ENCODE assay signal across 10 cellular contexts in genomic region chr4:118898221-118898620, GRCh38.
"Had no signal": no experiment of that assay in that cellular context is flagged by ENCODE, and none has a peak within 500 bp of the region (broad histone marks: within the 10 kb centered on the region; RNA-seq: fewer than 3 reads in every experiment).

No MANE protein-coding gene starts in this region.

- H3K9me3 ChIP-seq: SJCRH30, thyroid gland had no signal

- H3K27ac ChIP-seq: hepatocyte, SJCRH30, thyroid gland had no signal

- H3K4me3 ChIP-seq: hepatocyte, SJCRH30, thyroid gland had no signal

- H3K27me3 ChIP-seq: hepatocyte, SJCRH30, thyroid gland had no signal

- DNase-seq: activated CD4-positive, alpha-beta T cell treated with anti-CD3 and anti-CD28 coated beads, Interleukin-2, amount 50 U/mL, for 1 hour; foreskin melanocyte; midbrain; naive thymus-derived CD8-positive, alpha-beta T cell; SJCRH30; stimulated activated CD4-positive, alpha-beta T cell treated with anti-CD3 and anti-CD28 coated beads, Interleukin-4, amount 100 ng/mL, for 1 hour; stimulated activated CD8-positive, alpha-beta memory T cell treated with anti-CD3 and anti-CD28 coated beads, Interleukin-4, amount 100 ng/mL, for 48 hours; stimulated activated naive CD8-positive, alpha-beta T cell treated with anti-CD3 and anti-CD28 coated beads, Interleukin-15, Interleukin-2, amounts not matched to agents 100 U/mL and 50 U/mL, for 24 hours; thyroid gland had no signal

- H3K4me1 ChIP-seq: SJCRH30, thyroid gland had no signal

- H3K36me3 ChIP-seq: SJCRH30, thyroid gland had no signal

- ATAC-seq: naive thymus-derived CD8-positive, alpha-beta T cell; stimulated activated naive CD8-positive, alpha-beta T cell treated with anti-CD3 and anti-CD28 coated beads, Interleukin-15, Interleukin-2, amounts not matched to agents 100 U/mL and 50 U/mL, for 24 hours had no signal
